Comparison of ENCODE assay signal across 8 cellular contexts in genomic region chr17:77449908-77450741, GRCh38.
DNase-seq lines count a peak whose midpoint lies in the region; ATAC-seq and TF ChIP-seq lines count a peak whose summit lies in the region.

No MANE protein-coding gene starts in this region.

- no peaks in the 10 kb centered on the region for H3K9me3 ChIP-seq in effector memory CD4-positive, alpha-beta T cell (ENCODE audit: control insufficient read depth, low read length)

- peak overlapping the region; percentile 85 for H3K27ac ChIP-seq in effector memory CD4-positive, alpha-beta T cell (ENCODE audit: insufficient read depth, low read length, poor library complexity, severe bottlenecking)

- no peaks in the 10 kb centered on the region for H3K27me3 Mint-ChIP-seq in mesothelial cell of epicardium (ENCODE audit: low read depth)

- no peak for TF ChIP-seq CTCF in mesothelial cell of epicardium (IDR thresholded peaks at IDR 0.05; ENCODE audit: unreplicated experiment)

- H3K4me1 ChIP-seq in effector memory CD4-positive, alpha-beta T cell (ENCODE audit: control insufficient read depth, insufficient read depth, low read length, poor library complexity, severe bottlenecking), result peaks cover 63% of the 10 kb centered on the region

- H3K36me3 Mint-ChIP-seq in mesothelial cell of epicardium, result peaks cover 3% of the 10 kb centered on the region

- H3K4me3 ChIP-seq in effector memory CD4-positive, alpha-beta T cell (ENCODE audit: insufficient read depth, low read depth, low read length, poor library complexity, severe bottlenecking), result peak overlapping the region; percentile 91

- no peaks in the 10 kb centered on the region for H3K9me3 Mint-ChIP-seq in mesothelial cell of epicardium

- peak overlapping the region; percentile 99 for H3K4me3 Mint-ChIP-seq in mesothelial cell of epicardium

- peak overlapping the region; percentile 99 for H3K27ac Mint-ChIP-seq in mesothelial cell of epicardium

- H3K36me3 ChIP-seq in effector memory CD4-positive, alpha-beta T cell (ENCODE audit: control insufficient read depth, insufficient read depth, low read length), result peaks cover 5% of the 10 kb centered on the region

- no peaks in the 10 kb centered on the region for H3K27me3 ChIP-seq in effector memory CD4-positive, alpha-beta T cell (replicated peaks; ENCODE audit: control insufficient read depth, insufficient read depth, low read length, poor library complexity, severe bottlenecking)

- ATAC-seq in stimulated activated naive CD8-positive, alpha-beta T cell treated with anti-CD3 and anti-CD28 coated beads, Interleukin-15, Interleukin-2, amounts not matched to agents 100 U/mL and 50 U/mL, for 24 hours, result peak; percentile 30
- ATAC-seq in HG03342 (IDR thresholded peaks at IDR 0.05; ENCODE audit: unreplicated experiment), result no peak

- H3K4me1 Mint-ChIP-seq in mesothelial cell of epicardium, result peaks cover 73% of the 10 kb centered on the region

- DNase-seq in NCI-H1694 (lab: John Stamatoyannopoulos, UW) (peak; percentile 34), NCI-H1694 treated with DMSO at 0.1 percent for 48 hours (lab: John Stamatoyannopoulos, UW) (no peak), mesothelial cell of epicardium (ENCODE audit: low spot score in 2 of 2, unreplicated experiment in 2 of 2) (peak in 1 of 2 experiments; percentile 71), NCI-H146 (lab: John Stamatoyannopoulos, UW) (no peak)
- peak; percentile 66 for DNase-seq in activated CD4-positive, CD25-positive, alpha-beta regulatory T cell treated with anti-CD3 and anti-CD28 coated beads, Interleukin-2, amount 50 U/mL, for 72 hours
- DNase-seq in effector memory CD4-positive, alpha-beta T cell, result no peak
- peak; percentile 85 for DNase-seq in stimulated activated naive CD8-positive, alpha-beta T cell treated with anti-CD3 and anti-CD28 coated beads, Interleukin-15, Interleukin-2, amounts not matched to agents 100 U/mL and 50 U/mL, for 24 hours

Comparison
In these comparisons a context has a peak if more than half of its experiments do, and no peak if none do; other contexts are left out.
1. DNase-seq: peak in NCI-H1694 (single experiment), activated CD4-positive, CD25-positive, alpha-beta regulatory T cell treated with anti-CD3 and anti-CD28 coated beads, Interleukin-2, amount 50 U/mL, for 72 hours (single experiment) and stimulated activated naive CD8-positive, alpha-beta T cell treated with anti-CD3 and anti-CD28 coated beads, Interleukin-15, Interleukin-2, amounts not matched to agents 100 U/mL and 50 U/mL, for 24 hours (single experiment); none in NCI-H1694 treated with DMSO at 0.1 percent for 48 hours (single experiment), effector memory CD4-positive, alpha-beta T cell (0 of 3) and NCI-H146 (single experiment).